Comparison of ENCODE assay signal across 1 cellular context in the genomic region with DNA sequence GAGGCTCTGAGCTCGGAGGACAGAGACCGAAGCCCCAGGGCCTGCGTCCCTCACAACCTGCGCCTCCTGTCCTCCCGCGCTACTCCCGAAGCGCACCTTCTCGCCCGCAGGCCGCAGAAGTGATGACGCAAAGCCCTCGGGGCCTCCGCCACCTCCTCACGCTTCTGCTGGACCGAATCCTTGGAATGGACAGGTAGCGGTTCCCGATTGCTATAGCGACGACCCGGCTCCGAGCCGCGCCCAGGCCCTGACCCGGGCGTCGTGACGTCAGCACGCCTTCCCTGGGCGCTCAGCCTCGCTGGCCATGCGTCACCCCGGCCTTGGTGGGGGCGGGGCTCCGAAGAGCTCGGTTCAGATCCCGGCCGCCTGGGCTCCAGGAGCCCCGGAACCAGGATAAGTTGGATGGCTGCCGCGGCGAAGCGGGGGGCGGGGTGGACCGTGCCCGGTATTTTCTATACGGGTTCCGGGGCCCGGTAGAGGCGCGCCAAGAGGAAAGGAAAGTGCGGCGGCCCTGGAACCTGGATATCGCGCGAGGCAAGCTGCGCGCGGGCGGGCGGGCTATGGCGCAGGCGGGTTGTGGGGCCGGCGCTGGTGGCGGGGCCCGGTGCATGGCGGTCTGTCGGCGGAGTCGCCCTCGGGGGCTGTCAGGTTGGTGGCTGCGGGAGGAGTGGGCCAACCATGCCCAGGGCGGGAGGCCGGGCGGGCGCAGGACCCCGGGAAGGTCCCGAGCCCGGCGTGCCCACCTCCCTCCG.
TF ChIP-seq lines count a peak whose summit lies in the region.

A gene (plus strand): TSS at position 542 of the 752 bp plus-strand sequence. CDS start 21,417 bp downstream, outside the sequence.

TF ChIP-seq in K562, 482 proteins besides CTCF, POLR2A, EP300 and RAD21 (continued from another document and continues in another):
- TF ChIP-seq, protein P1, sequence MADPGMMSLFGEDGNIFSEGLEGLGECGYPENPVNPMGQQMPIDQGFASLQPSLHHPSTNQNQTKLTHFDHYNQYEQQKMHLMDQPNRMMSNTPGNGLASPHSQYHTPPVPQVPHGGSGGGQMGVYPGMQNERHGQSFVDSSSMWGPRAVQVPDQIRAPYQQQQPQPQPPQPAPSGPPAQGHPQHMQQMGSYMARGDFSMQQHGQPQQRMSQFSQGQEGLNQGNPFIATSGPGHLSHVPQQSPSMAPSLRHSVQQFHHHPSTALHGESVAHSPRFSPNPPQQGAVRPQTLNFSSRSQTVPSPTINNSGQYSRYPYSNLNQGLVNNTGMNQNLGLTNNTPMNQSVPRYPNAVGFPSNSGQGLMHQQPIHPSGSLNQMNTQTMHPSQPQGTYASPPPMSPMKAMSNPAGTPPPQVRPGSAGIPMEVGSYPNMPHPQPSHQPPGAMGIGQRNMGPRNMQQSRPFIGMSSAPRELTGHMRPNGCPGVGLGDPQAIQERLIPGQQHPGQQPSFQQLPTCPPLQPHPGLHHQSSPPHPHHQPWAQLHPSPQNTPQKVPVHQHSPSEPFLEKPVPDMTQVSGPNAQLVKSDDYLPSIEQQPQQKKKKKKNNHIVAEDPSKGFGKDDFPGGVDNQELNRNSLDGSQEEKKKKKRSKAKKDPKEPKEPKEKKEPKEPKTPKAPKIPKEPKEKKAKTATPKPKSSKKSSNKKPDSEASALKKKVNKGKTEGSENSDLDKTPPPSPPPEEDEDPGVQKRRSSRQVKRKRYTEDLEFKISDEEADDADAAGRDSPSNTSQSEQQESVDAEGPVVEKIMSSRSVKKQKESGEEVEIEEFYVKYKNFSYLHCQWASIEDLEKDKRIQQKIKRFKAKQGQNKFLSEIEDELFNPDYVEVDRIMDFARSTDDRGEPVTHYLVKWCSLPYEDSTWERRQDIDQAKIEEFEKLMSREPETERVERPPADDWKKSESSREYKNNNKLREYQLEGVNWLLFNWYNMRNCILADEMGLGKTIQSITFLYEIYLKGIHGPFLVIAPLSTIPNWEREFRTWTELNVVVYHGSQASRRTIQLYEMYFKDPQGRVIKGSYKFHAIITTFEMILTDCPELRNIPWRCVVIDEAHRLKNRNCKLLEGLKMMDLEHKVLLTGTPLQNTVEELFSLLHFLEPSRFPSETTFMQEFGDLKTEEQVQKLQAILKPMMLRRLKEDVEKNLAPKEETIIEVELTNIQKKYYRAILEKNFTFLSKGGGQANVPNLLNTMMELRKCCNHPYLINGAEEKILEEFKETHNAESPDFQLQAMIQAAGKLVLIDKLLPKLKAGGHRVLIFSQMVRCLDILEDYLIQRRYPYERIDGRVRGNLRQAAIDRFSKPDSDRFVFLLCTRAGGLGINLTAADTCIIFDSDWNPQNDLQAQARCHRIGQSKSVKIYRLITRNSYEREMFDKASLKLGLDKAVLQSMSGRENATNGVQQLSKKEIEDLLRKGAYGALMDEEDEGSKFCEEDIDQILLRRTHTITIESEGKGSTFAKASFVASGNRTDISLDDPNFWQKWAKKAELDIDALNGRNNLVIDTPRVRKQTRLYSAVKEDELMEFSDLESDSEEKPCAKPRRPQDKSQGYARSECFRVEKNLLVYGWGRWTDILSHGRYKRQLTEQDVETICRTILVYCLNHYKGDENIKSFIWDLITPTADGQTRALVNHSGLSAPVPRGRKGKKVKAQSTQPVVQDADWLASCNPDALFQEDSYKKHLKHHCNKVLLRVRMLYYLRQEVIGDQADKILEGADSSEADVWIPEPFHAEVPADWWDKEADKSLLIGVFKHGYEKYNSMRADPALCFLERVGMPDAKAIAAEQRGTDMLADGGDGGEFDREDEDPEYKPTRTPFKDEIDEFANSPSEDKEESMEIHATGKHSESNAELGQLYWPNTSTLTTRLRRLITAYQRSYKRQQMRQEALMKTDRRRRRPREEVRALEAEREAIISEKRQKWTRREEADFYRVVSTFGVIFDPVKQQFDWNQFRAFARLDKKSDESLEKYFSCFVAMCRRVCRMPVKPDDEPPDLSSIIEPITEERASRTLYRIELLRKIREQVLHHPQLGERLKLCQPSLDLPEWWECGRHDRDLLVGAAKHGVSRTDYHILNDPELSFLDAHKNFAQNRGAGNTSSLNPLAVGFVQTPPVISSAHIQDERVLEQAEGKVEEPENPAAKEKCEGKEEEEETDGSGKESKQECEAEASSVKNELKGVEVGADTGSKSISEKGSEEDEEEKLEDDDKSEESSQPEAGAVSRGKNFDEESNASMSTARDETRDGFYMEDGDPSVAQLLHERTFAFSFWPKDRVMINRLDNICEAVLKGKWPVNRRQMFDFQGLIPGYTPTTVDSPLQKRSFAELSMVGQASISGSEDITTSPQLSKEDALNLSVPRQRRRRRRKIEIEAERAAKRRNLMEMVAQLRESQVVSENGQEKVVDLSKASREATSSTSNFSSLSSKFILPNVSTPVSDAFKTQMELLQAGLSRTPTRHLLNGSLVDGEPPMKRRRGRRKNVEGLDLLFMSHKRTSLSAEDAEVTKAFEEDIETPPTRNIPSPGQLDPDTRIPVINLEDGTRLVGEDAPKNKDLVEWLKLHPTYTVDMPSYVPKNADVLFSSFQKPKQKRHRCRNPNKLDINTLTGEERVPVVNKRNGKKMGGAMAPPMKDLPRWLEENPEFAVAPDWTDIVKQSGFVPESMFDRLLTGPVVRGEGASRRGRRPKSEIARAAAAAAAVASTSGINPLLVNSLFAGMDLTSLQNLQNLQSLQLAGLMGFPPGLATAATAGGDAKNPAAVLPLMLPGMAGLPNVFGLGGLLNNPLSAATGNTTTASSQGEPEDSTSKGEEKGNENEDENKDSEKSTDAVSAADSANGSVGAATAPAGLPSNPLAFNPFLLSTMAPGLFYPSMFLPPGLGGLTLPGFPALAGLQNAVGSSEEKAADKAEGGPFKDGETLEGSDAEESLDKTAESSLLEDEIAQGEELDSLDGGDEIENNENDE (IDR thresholded peaks at IDR 0.05; ENCODE audit: low read depth, low read length): no peak
- TF ChIP-seq, protein P2, sequence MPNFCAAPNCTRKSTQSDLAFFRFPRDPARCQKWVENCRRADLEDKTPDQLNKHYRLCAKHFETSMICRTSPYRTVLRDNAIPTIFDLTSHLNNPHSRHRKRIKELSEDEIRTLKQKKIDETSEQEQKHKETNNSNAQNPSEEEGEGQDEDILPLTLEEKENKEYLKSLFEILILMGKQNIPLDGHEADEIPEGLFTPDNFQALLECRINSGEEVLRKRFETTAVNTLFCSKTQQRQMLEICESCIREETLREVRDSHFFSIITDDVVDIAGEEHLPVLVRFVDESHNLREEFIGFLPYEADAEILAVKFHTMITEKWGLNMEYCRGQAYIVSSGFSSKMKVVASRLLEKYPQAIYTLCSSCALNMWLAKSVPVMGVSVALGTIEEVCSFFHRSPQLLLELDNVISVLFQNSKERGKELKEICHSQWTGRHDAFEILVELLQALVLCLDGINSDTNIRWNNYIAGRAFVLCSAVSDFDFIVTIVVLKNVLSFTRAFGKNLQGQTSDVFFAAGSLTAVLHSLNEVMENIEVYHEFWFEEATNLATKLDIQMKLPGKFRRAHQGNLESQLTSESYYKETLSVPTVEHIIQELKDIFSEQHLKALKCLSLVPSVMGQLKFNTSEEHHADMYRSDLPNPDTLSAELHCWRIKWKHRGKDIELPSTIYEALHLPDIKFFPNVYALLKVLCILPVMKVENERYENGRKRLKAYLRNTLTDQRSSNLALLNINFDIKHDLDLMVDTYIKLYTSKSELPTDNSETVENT (CRISPR knock-in tag; IDR thresholded peaks at IDR 0.05): peak; percentile 94
- peak; percentile 90 for TF ChIP-seq ESRRA (IDR thresholded peaks at IDR 0.05; ENCODE audit: borderline replicate concordance, low read depth)
- TF ChIP-seq RFX5 (IDR thresholded peaks at IDR 0.05; ENCODE audit: low read depth, low read length): no peak
- TF ChIP-seq DMBX1 (CRISPR knock-in tag; IDR thresholded peaks at IDR 0.05; ENCODE audit: borderline replicate concordance): no peak
- TF ChIP-seq ARID1B (IDR thresholded peaks at IDR 0.05): peak; percentile 65
- TF ChIP-seq CXXC5 (CRISPR knock-in tag; IDR thresholded peaks at IDR 0.05): peak; percentile 99
- no peak for TF ChIP-seq ZNF253 (CRISPR knock-in tag; conservative IDR thresholded peaks at IDR 0.05)
- TF ChIP-seq KDM4B (IDR thresholded peaks at IDR 0.05; ENCODE audit: borderline replicate concordance in 2 of 2, low read depth in 1 of 2): peak in 1 of 2 experiments; percentile 83; a peak in 1 of 4 replicates
- TF ChIP-seq, protein P3, sequence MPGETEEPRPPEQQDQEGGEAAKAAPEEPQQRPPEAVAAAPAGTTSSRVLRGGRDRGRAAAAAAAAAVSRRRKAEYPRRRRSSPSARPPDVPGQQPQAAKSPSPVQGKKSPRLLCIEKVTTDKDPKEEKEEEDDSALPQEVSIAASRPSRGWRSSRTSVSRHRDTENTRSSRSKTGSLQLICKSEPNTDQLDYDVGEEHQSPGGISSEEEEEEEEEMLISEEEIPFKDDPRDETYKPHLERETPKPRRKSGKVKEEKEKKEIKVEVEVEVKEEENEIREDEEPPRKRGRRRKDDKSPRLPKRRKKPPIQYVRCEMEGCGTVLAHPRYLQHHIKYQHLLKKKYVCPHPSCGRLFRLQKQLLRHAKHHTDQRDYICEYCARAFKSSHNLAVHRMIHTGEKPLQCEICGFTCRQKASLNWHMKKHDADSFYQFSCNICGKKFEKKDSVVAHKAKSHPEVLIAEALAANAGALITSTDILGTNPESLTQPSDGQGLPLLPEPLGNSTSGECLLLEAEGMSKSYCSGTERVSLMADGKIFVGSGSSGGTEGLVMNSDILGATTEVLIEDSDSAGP (CRISPR knock-in tag; IDR thresholded peaks at IDR 0.05): no peak
- TF ChIP-seq, protein P4, sequence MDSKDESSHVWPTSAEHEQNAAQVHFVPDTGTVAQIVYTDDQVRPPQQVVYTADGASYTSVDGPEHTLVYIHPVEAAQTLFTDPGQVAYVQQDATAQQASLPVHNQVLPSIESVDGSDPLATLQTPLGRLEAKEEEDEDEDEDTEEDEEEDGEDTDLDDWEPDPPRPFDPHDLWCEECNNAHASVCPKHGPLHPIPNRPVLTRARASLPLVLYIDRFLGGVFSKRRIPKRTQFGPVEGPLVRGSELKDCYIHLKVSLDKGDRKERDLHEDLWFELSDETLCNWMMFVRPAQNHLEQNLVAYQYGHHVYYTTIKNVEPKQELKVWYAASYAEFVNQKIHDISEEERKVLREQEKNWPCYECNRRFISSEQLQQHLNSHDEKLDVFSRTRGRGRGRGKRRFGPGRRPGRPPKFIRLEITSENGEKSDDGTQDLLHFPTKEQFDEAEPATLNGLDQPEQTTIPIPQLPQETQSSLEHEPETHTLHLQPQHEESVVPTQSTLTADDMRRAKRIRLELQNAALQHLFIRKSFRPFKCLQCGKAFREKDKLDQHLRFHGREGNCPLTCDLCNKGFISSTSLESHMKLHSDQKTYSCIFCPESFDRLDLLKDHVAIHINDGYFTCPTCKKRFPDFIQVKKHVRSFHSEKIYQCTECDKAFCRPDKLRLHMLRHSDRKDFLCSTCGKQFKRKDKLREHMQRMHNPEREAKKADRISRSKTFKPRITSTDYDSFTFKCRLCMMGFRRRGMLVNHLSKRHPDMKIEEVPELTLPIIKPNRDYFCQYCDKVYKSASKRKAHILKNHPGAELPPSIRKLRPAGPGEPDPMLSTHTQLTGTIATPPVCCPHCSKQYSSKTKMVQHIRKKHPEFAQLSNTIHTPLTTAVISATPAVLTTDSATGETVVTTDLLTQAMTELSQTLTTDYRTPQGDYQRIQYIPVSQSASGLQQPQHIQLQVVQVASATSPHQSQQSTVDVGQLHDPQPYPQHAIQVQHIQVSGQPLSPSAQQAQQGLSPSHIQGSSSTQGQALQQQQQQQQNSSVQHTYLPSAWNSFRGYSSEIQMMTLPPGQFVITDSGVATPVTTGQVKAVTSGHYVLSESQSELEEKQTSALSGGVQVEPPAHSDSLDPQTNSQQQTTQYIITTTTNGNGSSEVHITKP (IDR thresholded peaks at IDR 0.05; ENCODE audit: partially characterized antibody): peak; percentile 58
- TF ChIP-seq NELFE (IDR thresholded peaks at IDR 0.05; ENCODE audit: insufficient read depth, insufficient read length): no peak
- TF ChIP-seq, protein P5, sequence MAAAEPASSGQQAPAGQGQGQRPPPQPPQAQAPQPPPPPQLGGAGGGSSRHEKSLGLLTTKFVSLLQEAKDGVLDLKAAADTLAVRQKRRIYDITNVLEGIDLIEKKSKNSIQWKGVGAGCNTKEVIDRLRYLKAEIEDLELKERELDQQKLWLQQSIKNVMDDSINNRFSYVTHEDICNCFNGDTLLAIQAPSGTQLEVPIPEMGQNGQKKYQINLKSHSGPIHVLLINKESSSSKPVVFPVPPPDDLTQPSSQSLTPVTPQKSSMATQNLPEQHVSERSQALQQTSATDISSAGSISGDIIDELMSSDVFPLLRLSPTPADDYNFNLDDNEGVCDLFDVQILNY (CRISPR knock-in tag; IDR thresholded peaks at IDR 0.05): no peak; the same call in 1 of the 2 replicates
- TF ChIP-seq, protein P6, sequence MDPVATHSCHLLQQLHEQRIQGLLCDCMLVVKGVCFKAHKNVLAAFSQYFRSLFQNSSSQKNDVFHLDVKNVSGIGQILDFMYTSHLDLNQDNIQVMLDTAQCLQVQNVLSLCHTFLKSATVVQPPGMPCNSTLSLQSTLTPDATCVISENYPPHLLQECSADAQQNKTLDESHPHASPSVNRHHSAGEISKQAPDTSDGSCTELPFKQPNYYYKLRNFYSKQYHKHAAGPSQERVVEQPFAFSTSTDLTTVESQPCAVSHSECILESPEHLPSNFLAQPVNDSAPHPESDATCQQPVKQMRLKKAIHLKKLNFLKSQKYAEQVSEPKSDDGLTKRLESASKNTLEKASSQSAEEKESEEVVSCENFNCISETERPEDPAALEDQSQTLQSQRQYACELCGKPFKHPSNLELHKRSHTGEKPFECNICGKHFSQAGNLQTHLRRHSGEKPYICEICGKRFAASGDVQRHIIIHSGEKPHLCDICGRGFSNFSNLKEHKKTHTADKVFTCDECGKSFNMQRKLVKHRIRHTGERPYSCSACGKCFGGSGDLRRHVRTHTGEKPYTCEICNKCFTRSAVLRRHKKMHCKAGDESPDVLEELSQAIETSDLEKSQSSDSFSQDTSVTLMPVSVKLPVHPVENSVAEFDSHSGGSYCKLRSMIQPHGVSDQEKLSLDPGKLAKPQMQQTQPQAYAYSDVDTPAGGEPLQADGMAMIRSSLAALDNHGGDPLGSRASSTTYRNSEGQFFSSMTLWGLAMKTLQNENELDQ (CRISPR knock-in tag; IDR thresholded peaks at IDR 0.05; ENCODE audit: borderline replicate concordance): no peak
- TF ChIP-seq, protein P7, sequence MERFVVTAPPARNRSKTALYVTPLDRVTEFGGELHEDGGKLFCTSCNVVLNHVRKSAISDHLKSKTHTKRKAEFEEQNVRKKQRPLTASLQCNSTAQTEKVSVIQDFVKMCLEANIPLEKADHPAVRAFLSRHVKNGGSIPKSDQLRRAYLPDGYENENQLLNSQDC (CRISPR knock-in tag; IDR thresholded peaks at IDR 0.05): peak; percentile 95
- TF ChIP-seq HCFC1 (IDR thresholded peaks at IDR 0.05; ENCODE audit: low read depth, low read length): peak; percentile 86
- no peak for TF ChIP-seq EZH2 (IDR thresholded peaks at IDR 0.05; ENCODE audit: borderline replicate concordance, low read depth, low read length)
- TF ChIP-seq EHMT2 (IDR thresholded peaks at IDR 0.05): no peak
- no peak for TF ChIP-seq FOXK1 (CRISPR knock-in tag; IDR thresholded peaks at IDR 0.05; ENCODE audit: borderline replicate concordance)
- peak; percentile 7 for TF ChIP-seq ZBTB7A (IDR thresholded peaks at IDR 0.05; ENCODE audit: borderline replicate concordance, control insufficient read depth, low read depth, low read length)
- TF ChIP-seq E2F3 (CRISPR knock-in tag; IDR thresholded peaks at IDR 0.05): peak; percentile 84
- peak; percentile 85 for TF ChIP-seq PHF21A (IDR thresholded peaks at IDR 0.05; ENCODE audit: borderline replicate concordance, low read depth)
- TF ChIP-seq RB1 (IDR thresholded peaks at IDR 0.05; ENCODE audit: low read depth): peak; percentile 99
- TF ChIP-seq NR2F6 (CRISPR knock-in tag; IDR thresholded peaks at IDR 0.05): 0 out of 2 replicates have a peak, but pooled peaks have one; percentile 61
- TF ChIP-seq SRSF1 (IDR thresholded peaks at IDR 0.05; ENCODE audit: low read depth, low read length): no peak
- TF ChIP-seq CTBP1 (IDR thresholded peaks at IDR 0.05; ENCODE audit: borderline replicate concordance): peak; percentile 99
- peak; percentile 97 for TF ChIP-seq KAT7 (CRISPR knock-in tag; IDR thresholded peaks at IDR 0.05; ENCODE audit: borderline replicate concordance)
- no peak for TF ChIP-seq ZNF165 (CRISPR knock-in tag; IDR thresholded peaks at IDR 0.05; ENCODE audit: borderline replicate concordance)
- no peak for TF ChIP-seq CCAR2 (IDR thresholded peaks at IDR 0.05; ENCODE audit: low read depth, low read length)
- no peak for TF ChIP-seq PYGO2 (tag; IDR thresholded peaks at IDR 0.05)
